In the genomic region with DNA sequence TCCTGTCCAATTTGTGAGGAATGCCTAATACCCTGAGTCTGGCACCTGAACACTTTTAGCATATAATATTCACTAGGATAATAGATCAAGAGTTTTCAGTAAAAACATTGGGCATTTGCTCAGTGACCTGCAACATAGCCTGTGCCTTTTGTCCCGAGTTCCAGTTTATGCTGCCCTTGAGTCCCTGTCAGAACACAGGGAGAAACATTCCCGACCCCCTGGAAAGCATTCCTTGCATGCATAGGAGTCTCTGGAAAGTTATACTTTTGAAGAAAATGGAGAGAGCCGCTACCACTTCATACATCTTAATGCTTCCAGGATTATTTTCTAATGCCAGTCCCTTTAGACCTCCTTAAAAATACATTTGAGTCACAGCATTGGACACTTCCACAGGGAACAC, we compare ENCODE assay signal across 29 cellular contexts.
"Had no signal": no experiment of that assay in that cellular context is flagged by ENCODE, and none has a peak within 500 bp of the region (broad histone marks: within the 10 kb centered on the region; RNA-seq: fewer than 3 reads in every experiment).

No MANE protein-coding gene starts in this region.

- ATAC-seq: activated T-cell treated with anti-CD3 and anti-CD28 coated beads, Interleukin-2, amount 50 U/mL, for 4 hours; effector memory CD8-positive, alpha-beta T cell; left lobe of liver; lower lobe of right lung; naive thymus-derived CD8-positive, alpha-beta T cell; stimulated activated naive CD8-positive, alpha-beta T cell treated with anti-CD3 and anti-CD28 coated beads, Interleukin-15, Interleukin-2, amounts not matched to agents 100 U/mL and 50 U/mL, for 24 hours; T-cell had no signal

- H3K27ac ChIP-seq: adrenal gland, colonic mucosa, dorsolateral prefrontal cortex, lower lobe of right lung, prostate gland, right atrium auricular region, spleen, upper lobe of left lung, VCaP had no signal

- H3K4me3 Mint-ChIP-seq: activated naive CD8-positive, alpha-beta T cell; activated T-cell treated with anti-CD3 and anti-CD28 coated beads, Interleukin-2, amount 50 U/mL, for 4 hours; effector memory CD8-positive, alpha-beta T cell; naive thymus-derived CD8-positive, alpha-beta T cell; T-cell; T-helper 2 cell treated with Interferon-gamma antibody and Interleukin-4, amounts not matched to agents 5 μg/mL and 100 μg/mL, for 36 hours had no signal

- FAIRE-seq: bronchial epithelial cell had no signal

- H3K9me3 Mint-ChIP-seq: activated T-cell treated with anti-CD3 and anti-CD28 coated beads, Interleukin-2, amount 50 U/mL, for 4 hours; activated T-helper 2 cell treated with anti-CD3 and anti-CD28 coated beads, Interferon-gamma antibody, Interleukin-2, Interleukin-4, amounts not matched to agents 10 μg/mL and 5 μg/mL and 100 μg/mL, durations not matched to agents 14 hours and 24 hours and 36 hours; effector memory CD8-positive, alpha-beta T cell; naive thymus-derived CD8-positive, alpha-beta T cell; T-cell; T-helper 2 cell treated with Interferon-gamma antibody and Interleukin-4, amounts not matched to agents 5 μg/mL and 100 μg/mL, for 36 hours had no signal

- H3K27ac Mint-ChIP-seq: activated naive CD8-positive, alpha-beta T cell; activated T-helper 2 cell treated with anti-CD3 and anti-CD28 coated beads, Interferon-gamma antibody, Interleukin-2, Interleukin-4, amounts not matched to agents 10 μg/mL and 5 μg/mL and 100 μg/mL, durations not matched to agents 14 hours and 24 hours and 36 hours; effector memory CD8-positive, alpha-beta T cell; naive thymus-derived CD8-positive, alpha-beta T cell; T-cell; T-helper 2 cell treated with Interferon-gamma antibody and Interleukin-4, amounts not matched to agents 5 μg/mL and 100 μg/mL, for 36 hours had no signal

- H3K4me3 ChIP-seq: adrenal gland, ascending aorta, colonic mucosa, dorsolateral prefrontal cortex, lower lobe of right lung, prostate gland, right atrium auricular region, spleen, upper lobe of left lung had no signal

- H3K4me1 ChIP-seq: colonic mucosa, lower lobe of right lung, prostate gland had no signal

- H3K36me3 ChIP-seq: adrenal gland, ascending aorta, colonic mucosa, lower lobe of right lung, prostate gland, right atrium auricular region, spleen, upper lobe of left lung had no signal

- DNase-seq: activated CD4-positive, alpha-beta T cell treated with anti-CD3 and anti-CD28 coated beads for 1 hour; activated CD4-positive, alpha-beta T cell treated with anti-CD3 and anti-CD28 coated beads, Interleukin-2, amount 50 U/mL, for 4 hours; activated CD8-positive, alpha-beta memory T cell treated with anti-CD3 and anti-CD28 coated beads for 24 hours; activated CD8-positive, alpha-beta memory T cell treated with anti-CD3 and anti-CD28 coated beads, Interleukin-2, amount 50 U/mL, for 4 hours; activated naive CD4-positive, alpha-beta T cell; activated T-cell treated with anti-CD3 and anti-CD28 coated beads, Interleukin-2, amount 50 U/mL, for 4 hours; adrenal gland; colonic mucosa; dorsolateral prefrontal cortex; effector memory CD8-positive, alpha-beta T cell; foreskin fibroblast; glutamatergic neuron; hippocampal formation; lower lobe of right lung; naive thymus-derived CD8-positive, alpha-beta T cell; spleen; stimulated activated CD4-positive, alpha-beta T cell treated with anti-CD3 and anti-CD28 coated beads, Interleukin-4, amount 100 ng/mL, for 24 hours; stimulated activated naive CD8-positive, alpha-beta T cell treated with anti-CD3 and anti-CD28 coated beads, Interleukin-15, Interleukin-2, amounts not matched to agents 100 U/mL and 50 U/mL, for 24 hours; T-cell; upper lobe of left lung had no signal

- H3K27me3 Mint-ChIP-seq: T-cell had no signal

- H3K9me3 ChIP-seq: adrenal gland, ascending aorta, colonic mucosa, lower lobe of right lung, prostate gland, right atrium auricular region, spleen, upper lobe of left lung had no signal

- H3K27me3 ChIP-seq: adrenal gland, ascending aorta, colonic mucosa, dorsolateral prefrontal cortex, right atrium auricular region, upper lobe of left lung had no signal
